In genomic region chr7:81135322-81135721, GRCh38 we compare ENCODE assay signal across 3 cellular contexts.
TF ChIP-seq lines count a peak whose summit lies in the region.

No MANE protein-coding gene starts in this region.

TF ChIP-seq in HepG2, 621 proteins besides CTCF, POLR2A, EP300 and RAD21:
- TF ChIP-seq U2AF1 (optimal IDR thresholded peaks at IDR 0.05; ENCODE audit: low read depth, low read length) = no peak
- no peak for TF ChIP-seq RORA (CRISPR knock-in tag; IDR thresholded peaks at IDR 0.05)
- TF ChIP-seq ZNF333 (CRISPR knock-in tag; IDR thresholded peaks at IDR 0.05; ENCODE audit: borderline replicate concordance) = no peak
- TF ChIP-seq ZNF776 (CRISPR knock-in tag; IDR thresholded peaks at IDR 0.05) = no peak
- TF ChIP-seq ZNF414 (CRISPR knock-in tag; IDR thresholded peaks at IDR 0.05) = no peak
- no peak for TF ChIP-seq RNF2 (conservative IDR thresholded peaks at IDR 0.05; ENCODE audit: low read depth)
- peak; percentile 89 to 96 for TF ChIP-seq MAFK (conservative IDR thresholded peaks at IDR 0.05 in 1 of 2, IDR thresholded peaks at IDR 0.05 in 1 of 2; ENCODE audit: low read length in 2 of 2)
- no peak for TF ChIP-seq ZNF138 (CRISPR knock-in tag; IDR thresholded peaks at IDR 0.05; ENCODE audit: low read depth)
- no peak for TF ChIP-seq MAZ (IDR thresholded peaks at IDR 0.05; ENCODE audit: borderline replicate concordance, low read depth, low read length)
- TF ChIP-seq MAZ (CRISPR knock-in tag; IDR thresholded peaks at IDR 0.05; ENCODE audit: low read depth) = no peak
- TF ChIP-seq AGO1 (IDR thresholded peaks at IDR 0.05; ENCODE audit: low read depth, low read length, poor library complexity, severe bottlenecking) = no peak
- no peak for TF ChIP-seq FOXA3 (CRISPR knock-in tag; IDR thresholded peaks at IDR 0.05)
- TF ChIP-seq ZNF546 (CRISPR knock-in tag; conservative IDR thresholded peaks at IDR 0.05) = no peak
- TF ChIP-seq ZNF670 (CRISPR knock-in tag; IDR thresholded peaks at IDR 0.05; ENCODE audit: borderline replicate concordance) = no peak
- TF ChIP-seq ZNF770 (CRISPR knock-in tag; IDR thresholded peaks at IDR 0.05) = no peak
- peak; percentile 95 for TF ChIP-seq MAFF (IDR thresholded peaks at IDR 0.05; ENCODE audit: low read depth, low read length)
TF ChIP-seq in HepG2: peak in this region for 2.

TF ChIP-seq in H1, 55 proteins besides CTCF, POLR2A, EP300 and RAD21:
- TF ChIP-seq CHD2 (IDR thresholded peaks at IDR 0.05; ENCODE audit: low read length) = no peak
- TF ChIP-seq MAFK (IDR thresholded peaks at IDR 0.05; ENCODE audit: low read depth, low read length) = peak; percentile 15; the same call in 1 of the 2 replicates
- TF ChIP-seq POU5F1 (IDR thresholded peaks at IDR 0.05; ENCODE audit: low read depth, low read length) = no peak

TF ChIP-seq in HEK293T, 16 proteins besides CTCF, POLR2A, EP300 and RAD21:
- TF ChIP-seq HDGF (IDR thresholded peaks at IDR 0.05; ENCODE audit: borderline replicate concordance) (no peak), SP1 (IDR thresholded peaks at IDR 0.05) (no peak), NFRKB (IDR thresholded peaks at IDR 0.05) (no peak), ARNT (IDR thresholded peaks at IDR 0.05) (no peak), ELF4 (IDR thresholded peaks at IDR 0.05) (no peak), L3MBTL2 (conservative IDR thresholded peaks at IDR 0.05) (no peak), ZNF384 (IDR thresholded peaks at IDR 0.05) (no peak), SUZ12 (IDR thresholded peaks at IDR 0.05) (no peak), CTBP1 (IDR thresholded peaks at IDR 0.05; ENCODE audit: borderline replicate concordance) (no peak), LEF1 (IDR thresholded peaks at IDR 0.05; ENCODE audit: borderline replicate concordance) (no peak), TARDBP (IDR thresholded peaks at IDR 0.05) (no peak), BHLHE40 (IDR thresholded peaks at IDR 0.05; ENCODE audit: borderline replicate concordance) (no peak), FOXM1 (IDR thresholded peaks at IDR 0.05; ENCODE audit: borderline replicate concordance) (no peak), FOXA1 (IDR thresholded peaks at IDR 0.05) (no peak), PKNOX1 (IDR thresholded peaks at IDR 0.05) (no peak), FOXK2 (IDR thresholded peaks at IDR 0.05) (no peak)
TF ChIP-seq in HEK293T: peak in this region for 0.
